ENCODE assay signal across 32 cellular contexts in the genomic region with DNA sequence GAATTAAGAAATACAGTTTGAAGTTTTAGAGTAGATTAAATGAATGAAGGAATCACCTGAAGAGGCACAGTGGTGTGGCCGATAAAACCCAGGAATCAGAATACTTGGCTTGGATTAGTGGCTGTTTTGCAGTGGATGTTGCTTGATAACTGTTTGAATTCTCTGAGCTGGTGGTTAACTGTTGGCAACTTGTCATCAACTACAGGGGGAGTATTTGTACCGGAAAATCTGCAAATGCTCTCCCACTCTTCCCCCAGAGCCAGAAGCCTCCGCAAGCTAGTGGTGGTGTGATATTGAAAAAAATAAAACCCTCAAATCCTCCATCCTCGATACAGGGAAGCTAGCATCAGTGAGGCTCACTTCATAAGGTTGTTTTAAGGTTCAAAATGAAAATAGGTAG.
"Had no signal": no experiment of that assay in that cellular context is flagged by ENCODE, and none has a peak within 500 bp of the region (broad histone marks: within the 10 kb centered on the region; RNA-seq: fewer than 3 reads in every experiment).

No MANE protein-coding gene starts in this region.

- H3K27ac Mint-ChIP-seq: activated CD4-positive, alpha-beta T cell treated with anti-CD3 and anti-CD28 coated beads, Interleukin-2, amount 10 ng/mL, durations not matched to agents 24 days and 14 days; activated CD8-positive, alpha-beta T cell treated with anti-CD3 and anti-CD28 coated beads for 36 hours; activated naive CD8-positive, alpha-beta T cell treated with anti-CD3 and anti-CD28 coated beads for 36 hours; activated T-cell treated with anti-CD3 and anti-CD28 coated beads, Interleukin-2, amount 50 U/mL, for 72 hours; activated T-helper 17 cell treated with anti-CD3 and anti-CD28 coated beads, Interleukin-2, amount 50 U/mL, for 72 hours; T-helper 1 cell treated with Interleukin-12 subunit alpha and Interleukin-12 subunit beta and Interleukin-4 antibody, amounts not matched to agents 30 μg/mL and 1 μg/mL, for 36 hours; T-helper 2 cell treated with Interferon-gamma antibody and Interleukin-4, amounts not matched to agents 5 μg/mL and 100 μg/mL, for 36 hours had no signal

- H3K4me3 ChIP-seq: cardiac muscle cell, SJSA1 had no signal

- H3K36me3 ChIP-seq: cardiac muscle cell, SJSA1 had no signal

- H3K27ac ChIP-seq: cardiac muscle cell, SJSA1 had no signal

- H3K4me1 Mint-ChIP-seq: activated CD4-positive, alpha-beta T cell treated with anti-CD3 and anti-CD28 coated beads, Interleukin-2, amount 10 ng/mL, durations not matched to agents 24 days and 14 days; activated naive CD8-positive, alpha-beta T cell treated with anti-CD3 and anti-CD28 coated beads for 36 hours; activated T-helper 17 cell treated with anti-CD3 and anti-CD28 coated beads, Interleukin-2, amount 50 U/mL, for 72 hours; central memory CD8-positive, alpha-beta T cell had no signal

- ATAC-seq: activated CD8-positive, alpha-beta T cell treated with anti-CD3 and anti-CD28 coated beads for 36 hours; activated T-cell treated with anti-CD3 and anti-CD28 coated beads, Interleukin-2, amount 50 U/mL, for 72 hours; activated T-helper 17 cell treated with anti-CD3 and anti-CD28 coated beads, Interleukin-2, amount 50 U/mL, for 72 hours; Panc1 had no signal

- H3K27me3 ChIP-seq: cardiac muscle cell, SJSA1 had no signal

- H3K9me3 Mint-ChIP-seq: activated CD4-positive, alpha-beta T cell treated with anti-CD3 and anti-CD28 coated beads, Interleukin-2, amount 10 ng/mL, durations not matched to agents 24 days and 14 days; activated CD8-positive, alpha-beta T cell treated with anti-CD3 and anti-CD28 coated beads for 36 hours; activated naive CD8-positive, alpha-beta T cell treated with anti-CD3 and anti-CD28 coated beads for 36 hours; activated T-cell treated with anti-CD3 and anti-CD28 coated beads, Interleukin-2, amount 50 U/mL, for 72 hours; activated T-helper 17 cell treated with anti-CD3 and anti-CD28 coated beads, Interleukin-2, amount 50 U/mL, for 72 hours; T-helper 1 cell treated with Interleukin-12 subunit alpha and Interleukin-12 subunit beta and Interleukin-4 antibody, amounts not matched to agents 30 μg/mL and 1 μg/mL, for 36 hours; T-helper 2 cell treated with Interferon-gamma antibody and Interleukin-4, amounts not matched to agents 5 μg/mL and 100 μg/mL, for 36 hours had no signal

- H3K9ac ChIP-seq: SK-N-SH had no signal

- H3K36me3 Mint-ChIP-seq: activated naive CD8-positive, alpha-beta T cell treated with anti-CD3 and anti-CD28 coated beads for 36 hours had no signal

- H3K4me1 ChIP-seq: SJSA1 had no signal

- H3K4me3 Mint-ChIP-seq: activated CD4-positive, alpha-beta T cell treated with anti-CD3 and anti-CD28 coated beads, Interleukin-2, amount 10 ng/mL, durations not matched to agents 24 days and 14 days; activated CD8-positive, alpha-beta T cell treated with anti-CD3 and anti-CD28 coated beads for 36 hours; activated naive CD8-positive, alpha-beta T cell treated with anti-CD3 and anti-CD28 coated beads for 36 hours; activated T-cell treated with anti-CD3 and anti-CD28 coated beads, Interleukin-2, amount 50 U/mL, for 72 hours; activated T-helper 17 cell treated with anti-CD3 and anti-CD28 coated beads, Interleukin-2, amount 50 U/mL, for 72 hours; central memory CD8-positive, alpha-beta T cell; T-helper 1 cell treated with Interleukin-12 subunit alpha and Interleukin-12 subunit beta and Interleukin-4 antibody, amounts not matched to agents 30 μg/mL and 1 μg/mL, for 36 hours; T-helper 2 cell treated with Interferon-gamma antibody and Interleukin-4, amounts not matched to agents 5 μg/mL and 100 μg/mL, for 36 hours had no signal

- FAIRE-seq: TTC549 had no signal

- H3K9me3 ChIP-seq: SJSA1, SK-N-SH had no signal

- H3K27me3 Mint-ChIP-seq: activated CD4-positive, alpha-beta T cell treated with anti-CD3 and anti-CD28 coated beads, Interleukin-2, amount 10 ng/mL, durations not matched to agents 24 days and 14 days; activated CD8-positive, alpha-beta T cell treated with anti-CD3 and anti-CD28 coated beads for 36 hours; activated naive CD8-positive, alpha-beta T cell treated with anti-CD3 and anti-CD28 coated beads for 36 hours; activated T-helper 17 cell treated with anti-CD3 and anti-CD28 coated beads, Interleukin-2, amount 50 U/mL, for 72 hours; central memory CD8-positive, alpha-beta T cell had no signal

- DNase-seq: activated CD4-positive, alpha-beta T cell treated with anti-CD3 and anti-CD28 coated beads, Interleukin-2, amount 10 ng/mL, durations not matched to agents 24 days and 14 days; activated CD4-positive, alpha-beta T cell treated with anti-CD3 and anti-CD28 coated beads, Interleukin-2, amount 50 U/mL, for 4 hours; activated CD8-positive, alpha-beta T cell treated with anti-CD3 and anti-CD28 coated beads for 36 hours; activated effector memory CD4-positive, alpha-beta T cell treated with anti-CD3 and anti-CD28 coated beads, Interleukin-2, amount 50 U/mL, for 16 hours; activated naive CD4-positive, alpha-beta T cell; activated naive CD4-positive, alpha-beta T cell treated with anti-CD3 and anti-CD28 coated beads, Interleukin-2, amount 50 U/mL, for 16 hours; activated naive CD8-positive, alpha-beta T cell treated with anti-CD3 and anti-CD28 coated beads for 36 hours; activated T-cell treated with anti-CD3 and anti-CD28 coated beads, Interleukin-2, amount 50 U/mL, for 1 hour; activated T-cell treated with anti-CD3 and anti-CD28 coated beads, Interleukin-2, amount 50 U/mL, for 72 hours; amniotic stem cell; aorta; MM.1S; MV-4-11; NCI-H1092; NCI-H1436 treated with DMSO at 0.1 percent for 48 hours; NCI-H1694 treated with DMSO at 0.1 percent for 48 hours; NCI-H2029; NCI-H2107; NCI-H2171; NCI-H510A; NCI-H526; NCI-H748 treated with DMSO at 0.1 percent for 48 hours; SHP77 treated with DMSO at 0.1 percent for 48 hours; SK-N-SH had no signal

- H3K4me2 ChIP-seq: SK-N-SH had no signal
